8 cellular contexts compared by ENCODE assay signal in genomic region chr22:11053403-11054344, GRCh38.
DNase-seq lines count a peak whose midpoint lies in the region; ATAC-seq and TF ChIP-seq lines count a peak whose summit lies in the region.
"Not testable (repeated sequence)": the region's sequence is repeated elsewhere in the genome, so short reads cannot be mapped to it uniquely, and the experiment has no call there.

No MANE protein-coding gene starts in this region.

- not testable (repeated sequence) for H3K4me1 Mint-ChIP-seq in activated CD4-positive, alpha-beta T cell treated with anti-CD3 and anti-CD28 coated beads, Interleukin-2, amount 10 ng/mL, durations not matched to agents 24 days and 14 days

- H3K27me3 ChIP-seq in esophagus muscularis mucosa, result peaks cover 0 to 23% (median 0%) of the 10 kb centered on the region in 4 donors
- H3K27me3 ChIP-seq in heart left ventricle, result peaks cover 0 to 21% (median 0%) of the 10 kb centered on the region in 9 donors
- H3K27me3 ChIP-seq in lower lobe of right lung (ENCODE audit: low read depth); spleen (replicated peaks in 1 of 7); aorta (ENCODE audit: control insufficient read depth in 1 of 2, insufficient read depth in 2 of 2, low read length in 1 of 2): not testable (repeated sequence)

- WGBS in esophagus muscularis mucosa, result 64% methylated on average over 24 of the region's 24 CpGs
- 52 to 67% (median 60%) methylated on average over 24 of the region's 24 CpGs for WGBS in heart left ventricle, 4 donors
- WGBS in spleen, 5 donors, result 64 to 72% (median 66%) methylated on average over 24 of the region's 24 CpGs
- WGBS in aorta, 2 donors, result 60 to 65% methylated on average over 24 of the region's 24 CpGs

- not testable (repeated sequence) for H3K36me3 ChIP-seq in esophagus muscularis mucosa; heart left ventricle; lower lobe of right lung; spleen; aorta (ENCODE audit: control insufficient read depth in 1 of 2, insufficient read depth in 2 of 2, low read length in 1 of 2)

- TF ChIP-seq CTCF in esophagus muscularis mucosa (IDR thresholded peaks at IDR 0.05); heart left ventricle (IDR thresholded peaks at IDR 0.05); lower lobe of right lung (IDR thresholded peaks at IDR 0.05); omental fat pad (IDR thresholded peaks at IDR 0.05); spleen (IDR thresholded peaks at IDR 0.05 in 8 of 11, conservative IDR thresholded peaks at IDR 0.05 in 3 of 11): not testable (repeated sequence)

- not testable (repeated sequence) for H3K27ac Mint-ChIP-seq in activated CD4-positive, alpha-beta T cell treated with anti-CD3 and anti-CD28 coated beads, Interleukin-2, amount 10 ng/mL, durations not matched to agents 24 days and 14 days

- H3K4me3 ChIP-seq in esophagus muscularis mucosa; heart left ventricle; lower lobe of right lung; spleen; aorta (ENCODE audit: low read length in 2 of 2): not testable (repeated sequence)

- not testable (repeated sequence) for TF ChIP-seq POLR2A in esophagus muscularis mucosa (IDR thresholded peaks at IDR 0.05; ENCODE audit: low read depth); heart left ventricle (IDR thresholded peaks at IDR 0.05); spleen (IDR thresholded peaks at IDR 0.05)

- not testable (repeated sequence) for H3K27ac ChIP-seq in esophagus muscularis mucosa (replicated peaks in 1 of 4); heart left ventricle; lower lobe of right lung; spleen; aorta (ENCODE audit: low read depth in 1 of 2, low read length in 2 of 2)

- ATAC-seq in heart left ventricle (peak in 3 of 4 donors; percentile 8 to 49 (median 9)), lower lobe of right lung (peak; percentile 4 to 21), omental fat pad (ENCODE audit: low FRiP score) (peak; percentile 16), aorta (ENCODE audit: low FRiP score) (peak; percentile 3)

- intact Hi-C loops in activated CD4-positive, alpha-beta T cell treated with anti-CD3 and anti-CD28 coated beads, Interleukin-2, amount 10 ng/mL, durations not matched to agents 24 days and 14 days (cut with micrococcal nuclease); esophagus muscularis mucosa (cut with DNase I); heart left ventricle (cut with DNase I); lower lobe of right lung (cut with DNase I); spleen (cut with DNase I; ENCODE audit: low total_unique reads); aorta (cut with DNase I): not testable (repeated sequence)

- H3K36me3 Mint-ChIP-seq in activated CD4-positive, alpha-beta T cell treated with anti-CD3 and anti-CD28 coated beads, Interleukin-2, amount 10 ng/mL, durations not matched to agents 24 days and 14 days (ENCODE audit: low read depth), result not testable (repeated sequence)

- peak; percentile 56 for DNase-seq in activated CD4-positive, alpha-beta T cell treated with anti-CD3 and anti-CD28 coated beads, Interleukin-2, amount 10 ng/mL, durations not matched to agents 24 days and 14 days
- DNase-seq in esophagus muscularis mucosa (ENCODE audit: extremely low spot score) (peak; percentile 92), heart left ventricle (peak in 2 of 5 donors; percentile 6 to 72), islet precursor cell (peak; percentile 41), lower lobe of right lung (peak; percentile 40), spleen (peak; percentile 76), aorta (peak in 1 of 2 donors; percentile 75)
- not testable (repeated sequence) for DNase-seq in omental fat pad (ENCODE audit: low spot score)

- TF ChIP-seq EP300 in esophagus muscularis mucosa (IDR thresholded peaks at IDR 0.05), result not testable (repeated sequence)

- not testable (repeated sequence) for H3K4me1 ChIP-seq in esophagus muscularis mucosa; heart left ventricle; lower lobe of right lung; spleen; aorta (ENCODE audit: control insufficient read depth in 1 of 2, insufficient read depth in 2 of 2, low read length in 2 of 2)

- peaks cover 28% of the 10 kb centered on the region for H3K9me3 Mint-ChIP-seq in activated CD4-positive, alpha-beta T cell treated with anti-CD3 and anti-CD28 coated beads, Interleukin-2, amount 10 ng/mL, durations not matched to agents 24 days and 14 days

- peaks cover 0 to 35% (median 29%) of the 10 kb centered on the region in 4 donors for H3K9me3 ChIP-seq in esophagus muscularis mucosa
- H3K9me3 ChIP-seq in heart left ventricle, result peaks cover 0 to 71% (median 10%) of the 10 kb centered on the region in 12 donors
- H3K9me3 ChIP-seq in lower lobe of right lung, result peaks cover 15% of the 10 kb centered on the region
- peaks cover 9 to 87% (median 77%) of the 10 kb centered on the region in 8 donors for H3K9me3 ChIP-seq in spleen
- not testable (repeated sequence) for H3K9me3 ChIP-seq in aorta (ENCODE audit: control insufficient read depth, low read length)

- H3K4me3 Mint-ChIP-seq in activated CD4-positive, alpha-beta T cell treated with anti-CD3 and anti-CD28 coated beads, Interleukin-2, amount 10 ng/mL, durations not matched to agents 24 days and 14 days, result not testable (repeated sequence)

- H3K27me3 Mint-ChIP-seq in activated CD4-positive, alpha-beta T cell treated with anti-CD3 and anti-CD28 coated beads, Interleukin-2, amount 10 ng/mL, durations not matched to agents 24 days and 14 days, result not testable (repeated sequence)
